In genomic region chr2:172177581-172177980, GRCh38 we compare ENCODE assay signal across 20 cellular contexts.
A peak's percentile ranks its signal among the peaks of the same experiment; 100 is the strongest.
DNase-seq lines count a peak whose midpoint lies in the region; ATAC-seq and TF ChIP-seq lines count a peak whose summit lies in the region.
"Had no signal": no experiment of that assay in that cellular context is flagged by ENCODE, and none has a peak within 500 bp of the region (broad histone marks: within the 10 kb centered on the region; RNA-seq: fewer than 3 reads in every experiment).

No MANE protein-coding gene starts in this region.

- H3F3A ChIP-seq in SK-N-SH (replicated peaks; ENCODE audit: insufficient read depth) = peaks cover 18% of the 10 kb centered on the region

- no peaks in the 10 kb centered on the region for H3K9me2 ChIP-seq in SK-N-SH

- H3K4me1 ChIP-seq in SK-N-SH (ENCODE audit: control insufficient read depth in 1 of 2, insufficient read depth in 2 of 2, low read depth in 1 of 2, low read length in 1 of 2) = peaks cover 0 to 5% of the 10 kb centered on the region in 2 experiments; a peak in 2 of 4 replicates
- H3K4me1 ChIP-seq in RWPE2 (ENCODE audit: insufficient read depth, poor library complexity, severe bottlenecking) = peaks cover 21% of the 10 kb centered on the region

- intact Hi-C loops in left ventricle myocardium superior (cut with micrococcal nuclease) = no loop called here

- H3K27ac Mint-ChIP-seq in stimulated activated naive B cell treated with anti-CD40 and anti-IgM and Interleukin-4, amounts not matched to agents 10 μg/mL and 1 μg/mL and 100 μg/mL, for 72 hours = peak overlapping the region; percentile 3

- H3K4me1 Mint-ChIP-seq in stimulated activated naive B cell treated with anti-CD40 and anti-IgM and Interleukin-4, amounts not matched to agents 10 μg/mL and 1 μg/mL and 100 μg/mL, for 72 hours = peaks cover 0 to 3% of the 10 kb centered on the region in 2 donors

- H3K27me3 Mint-ChIP-seq in stimulated activated naive B cell treated with anti-CD40 and anti-IgM and Interleukin-4, amounts not matched to agents 10 μg/mL and 1 μg/mL and 100 μg/mL, for 72 hours = peaks cover 25 to 29% of the 10 kb centered on the region in 2 donors

- TF ChIP-seq EP300 in SK-N-SH (IDR thresholded peaks at IDR 0.05; ENCODE audit: borderline replicate concordance in 1 of 2, low read depth in 1 of 2, low read length in 1 of 2) = no peak

- POLR2A ChIA-PET in SK-N-SH (lab: Yijun Ruan, JAX) = no interaction called here

- TF ChIP-seq CTCF in SK-N-SH (IDR thresholded peaks at IDR 0.05) (no peak), RWPE2 (IDR thresholded peaks at IDR 0.05; ENCODE audit: poor library complexity, severe bottlenecking) (no peak)

- no peak for TF ChIP-seq RAD21 in SK-N-SH (IDR thresholded peaks at IDR 0.05; ENCODE audit: low read length)

- WGBS in SK-N-SH (ENCODE audit: low lambda C conversion rate) = 81% methylated on average over 3 of the region's 3 CpGs

- H3K27me3 ChIP-seq in SK-N-SH (ENCODE audit: insufficient read depth) (no peaks in the 10 kb centered on the region), RWPE2 (ENCODE audit: insufficient read depth, poor library complexity, severe bottlenecking) (no peaks in the 10 kb centered on the region)

- H3K9me3 Mint-ChIP-seq in stimulated activated naive B cell treated with anti-CD40 and anti-IgM and Interleukin-4, amounts not matched to agents 10 μg/mL and 1 μg/mL and 100 μg/mL, for 72 hours = peaks cover 5% of the 10 kb centered on the region in 2 donors

- H3K27ac ChIP-seq in SK-N-SH (ENCODE audit: low read depth in 2 of 2, low read length in 1 of 2) (peak overlapping the region in 1 of 2 experiments; percentile 72; a peak in 2 of 4 replicates), RWPE2 (ENCODE audit: poor library complexity, severe bottlenecking) (peak overlapping the region; percentile 9)
- H3K27ac ChIP-seq: 22Rv1, RWPE1 had no signal

- no peak overlapping the region for H3K9ac ChIP-seq in SK-N-SH

- H3K36me3 ChIP-seq in SK-N-SH (replicated peaks in 1 of 2; ENCODE audit: control insufficient read depth in 1 of 2, insufficient read depth in 2 of 2, low read length in 1 of 2) (no peaks in the 10 kb centered on the region), RWPE2 (ENCODE audit: low read depth) (no peaks in the 10 kb centered on the region)

- H3K79me2 ChIP-seq in SK-N-SH (ENCODE audit: insufficient read depth) = no peaks in the 10 kb centered on the region

- CTCF ChIA-PET in SK-N-SH (lab: Yijun Ruan, JAX) = interaction anchor here (1.0 to 13.7 kb wide), 3 partner anchors 17 to 307 kb away, joined by 3 to 346 read pairs (median 3); no protein-coding TSS in a partner anchor

- no peaks in the 10 kb centered on the region for H4K20me1 ChIP-seq in SK-N-SH (ENCODE audit: insufficient read depth)

- no peaks in the 10 kb centered on the region for H3K9me3 ChIP-seq in SK-N-SH
- H3K9me3 ChIP-seq in RWPE2 (ENCODE audit: severe bottlenecking) = no peaks in the 10 kb centered on the region

- H3K4me2 ChIP-seq in SK-N-SH = no peak overlapping the region

- H3K4me3 Mint-ChIP-seq in stimulated activated naive B cell treated with anti-CD40 and anti-IgM and Interleukin-4, amounts not matched to agents 10 μg/mL and 1 μg/mL and 100 μg/mL, for 72 hours = no peak overlapping the region

- DNase-seq in SK-N-SH = no peak
- DNase-seq in RWPE2 (ENCODE audit: low spot score) = no peak
- DNase-seq in iris pigment epithelial cell (ENCODE audit: low read depth) = peak; percentile 6
- DNase-seq in stimulated activated naive B cell treated with anti-CD40 and anti-IgM and Interleukin-4, amounts not matched to agents 10 μg/mL and 1 μg/mL and 100 μg/mL, for 72 hours = no peak
- no peak for DNase-seq in left ventricle myocardium superior
- no peak for DNase-seq in AG20443 (ENCODE audit: low spot score)
- DNase-seq: Calu3, DND-41, Kasumi-1, NCI-H1105 treated with DMSO at 0.1 percent for 48 hours, NCI-H1694, NCI-H2029 treated with DMSO at 0.1 percent for 48 hours, NCI-H446 treated with DMSO at 0.1 percent for 48 hours, SIG-M5 had no signal

- H3K36me3 Mint-ChIP-seq in stimulated activated naive B cell treated with anti-CD40 and anti-IgM and Interleukin-4, amounts not matched to agents 10 μg/mL and 1 μg/mL and 100 μg/mL, for 72 hours = no peaks in the 10 kb centered on the region

- peak overlapping the region; percentile 70; the same call in 1 of the 2 replicates for H2AFZ ChIP-seq in SK-N-SH (ENCODE audit: low read depth)

- H3K4me3 ChIP-seq in SK-N-SH (ENCODE audit: low read depth in 2 of 2, low read length in 1 of 2) = no peak overlapping the region
- H3K4me3 ChIP-seq in RWPE2 (ENCODE audit: severe bottlenecking) = no peak overlapping the region
- H3K4me3 ChIP-seq: K562 had no signal

- ATAC-seq in SK-N-SH treated with all-trans-retinoic acid at 6 μM for 48 hours = no peak
- ATAC-seq in RWPE2 (ENCODE audit: low read depth) = no peak
- ATAC-seq in stimulated activated naive B cell treated with anti-CD40 and anti-IgM and Interleukin-4, amounts not matched to agents 10 μg/mL and 1 μg/mL and 100 μg/mL, for 72 hours (replicated peaks) = no peak
- ATAC-seq in HG02852 (IDR thresholded peaks at IDR 0.05; ENCODE audit: unreplicated experiment) = no peak
- no peak for ATAC-seq in left ventricle myocardium superior
- ATAC-seq: K562, Panc1 had no signal

TF ChIP-seq in SK-N-SH, 30 proteins besides CTCF, POLR2A, EP300 and RAD21:
- 0 out of 2 replicates have a peak, but pooled peaks have one; percentile 8 for TF ChIP-seq PBX3 (IDR thresholded peaks at IDR 0.05)
- TF ChIP-seq TEAD4 (IDR thresholded peaks at IDR 0.05; ENCODE audit: borderline replicate concordance, insufficient read depth) = no peak

TF ChIP-seq in SK-N-SH treated with all-trans-retinoic acid at 6 μM for 48 hours, 23 proteins besides CTCF, POLR2A, EP300 and RAD21:
- TF ChIP-seq ZFP3 (CRISPR knock-in tag; IDR thresholded peaks at IDR 0.05) = no peak
- no peak for TF ChIP-seq OSR1 (CRISPR knock-in tag; IDR thresholded peaks at IDR 0.05)
- TF ChIP-seq CSRNP3 (CRISPR knock-in tag; IDR thresholded peaks at IDR 0.05) = no peak
- no peak for TF ChIP-seq TSHZ2 (CRISPR knock-in tag; IDR thresholded peaks at IDR 0.05)
- TF ChIP-seq POU6F1 (CRISPR knock-in tag; IDR thresholded peaks at IDR 0.05; ENCODE audit: borderline replicate concordance, low read depth) = no peak
